8 cellular contexts compared by ENCODE assay signal in the genomic region with DNA sequence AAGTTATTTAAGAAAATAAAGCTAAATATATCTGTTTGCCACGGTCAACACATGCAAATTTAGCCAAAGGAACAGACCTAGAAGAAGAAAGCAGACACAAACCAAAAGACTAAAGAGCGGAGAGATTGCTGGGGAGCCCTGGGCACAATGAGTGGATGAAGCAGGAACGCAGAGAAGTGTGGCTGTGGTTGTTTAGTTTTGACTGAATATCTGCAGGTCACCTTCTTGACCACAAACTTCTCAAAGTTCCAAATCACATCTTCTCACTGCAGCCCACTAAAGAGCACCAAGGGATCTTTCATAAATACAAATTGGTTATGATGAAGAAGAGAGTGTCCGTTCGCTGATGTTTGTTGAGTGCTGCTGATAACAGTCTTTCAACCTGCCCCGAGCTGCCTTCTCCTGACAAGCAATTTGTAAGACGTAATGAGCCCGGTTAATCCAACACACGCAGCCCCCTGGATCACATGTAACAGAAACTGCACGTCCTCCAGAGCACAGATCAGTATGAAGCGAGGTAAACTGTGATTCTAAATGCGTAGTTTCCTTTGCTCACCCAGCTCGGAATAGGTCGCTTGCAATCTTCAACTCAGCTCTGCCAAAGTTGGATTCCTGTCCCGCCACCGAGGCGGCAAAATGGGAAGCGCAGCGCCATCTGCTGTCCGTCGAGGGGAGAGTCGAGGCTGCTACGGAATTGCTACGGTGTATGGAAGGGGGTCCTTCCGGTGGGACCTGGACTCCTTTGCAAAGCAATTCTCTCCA.
DNase-seq lines count a peak whose midpoint lies in the region; ATAC-seq and TF ChIP-seq lines count a peak whose summit lies in the region.

No MANE protein-coding gene starts in this region.

- TF ChIP-seq CTCF in Peyer's patch (IDR thresholded peaks at IDR 0.05) = peak; percentile 60 to 86 (median 70)

- H3K27me3 ChIP-seq in Peyer's patch = no peaks in the 10 kb centered on the region

- no peaks in the 10 kb centered on the region for H3K9me3 ChIP-seq in Peyer's patch

- TF ChIP-seq POLR2A in Peyer's patch (IDR thresholded peaks at IDR 0.05) = no peak

- peak; percentile 74 for DNase-seq in Caki2 (ENCODE audit: low read depth)
- peak; percentile 54 for DNase-seq in HPDE6-E6E7 (ENCODE audit: extremely low spot score)
- DNase-seq in Peyer's patch = peak; percentile 50 to 78 (median 78)
- DNase-seq in activated T-helper 9 cell treated with anti-CD3 and anti-CD28 coated beads, Interleukin-2, amount 50 U/mL, for 16 hours (ENCODE audit: low read depth) = peak; percentile 47
- DNase-seq in foreskin melanocyte = peak; percentile 40
- peak; percentile 23 for DNase-seq in non-pigmented ciliary epithelial cell (ENCODE audit: low read depth)
- DNase-seq in stromal cell of bone marrow (ENCODE audit: low read depth) = peak; percentile 40

- no peaks in the 10 kb centered on the region for H3K4me1 ChIP-seq in Peyer's patch

- in situ Hi-C loops in Caki2 (cut with HindIII; ENCODE audit: low pct_unique_long_range_greater_than_20kb, low sequenced_read_pairs) = no loop called here

- peak; percentile 89 for ATAC-seq in GM21360 (IDR thresholded peaks at IDR 0.05; ENCODE audit: unreplicated experiment)

- H3K27ac ChIP-seq in Peyer's patch = no peak overlapping the region

- peak overlapping the region; percentile 9 to 43 (median 30) for H3K4me3 ChIP-seq in Peyer's patch

- no peaks in the 10 kb centered on the region for H3K36me3 ChIP-seq in Peyer's patch

Comparison
In these comparisons a context has a peak if more than half of its experiments do, and no peak if none do; other contexts are left out.
1. DNase-seq: peak in every context shown above with its lines; median percentile 78 in Peyer's patch; 74 in Caki2; 54 in HPDE6-E6E7; 47 in activated T-helper 9 cell treated with anti-CD3 and anti-CD28 coated beads, Interleukin-2, amount 50 U/mL, for 16 hours; 40 in foreskin melanocyte; 40 in stromal cell of bone marrow; 23 in non-pigmented ciliary epithelial cell.